In genomic region chr9:118736406-118736805, GRCh38 we compare ENCODE assay signal across 3 cellular contexts.
A peak's percentile ranks its signal among the peaks of the same experiment; 100 is the strongest.
TF ChIP-seq lines count a peak whose summit lies in the region.

No MANE protein-coding gene starts in this region.

TF ChIP-seq in A549, 52 proteins besides CTCF, POLR2A, EP300 and RAD21 (continued from another document):
- peak; percentile 90 for TF ChIP-seq ZFP36 (IDR thresholded peaks at IDR 0.05; ENCODE audit: borderline replicate concordance, partially characterized antibody)

TF ChIP-seq in GM23338, 12 proteins besides CTCF, POLR2A, EP300 and RAD21 (continued from another document):
- TF ChIP-seq, protein P1, sequence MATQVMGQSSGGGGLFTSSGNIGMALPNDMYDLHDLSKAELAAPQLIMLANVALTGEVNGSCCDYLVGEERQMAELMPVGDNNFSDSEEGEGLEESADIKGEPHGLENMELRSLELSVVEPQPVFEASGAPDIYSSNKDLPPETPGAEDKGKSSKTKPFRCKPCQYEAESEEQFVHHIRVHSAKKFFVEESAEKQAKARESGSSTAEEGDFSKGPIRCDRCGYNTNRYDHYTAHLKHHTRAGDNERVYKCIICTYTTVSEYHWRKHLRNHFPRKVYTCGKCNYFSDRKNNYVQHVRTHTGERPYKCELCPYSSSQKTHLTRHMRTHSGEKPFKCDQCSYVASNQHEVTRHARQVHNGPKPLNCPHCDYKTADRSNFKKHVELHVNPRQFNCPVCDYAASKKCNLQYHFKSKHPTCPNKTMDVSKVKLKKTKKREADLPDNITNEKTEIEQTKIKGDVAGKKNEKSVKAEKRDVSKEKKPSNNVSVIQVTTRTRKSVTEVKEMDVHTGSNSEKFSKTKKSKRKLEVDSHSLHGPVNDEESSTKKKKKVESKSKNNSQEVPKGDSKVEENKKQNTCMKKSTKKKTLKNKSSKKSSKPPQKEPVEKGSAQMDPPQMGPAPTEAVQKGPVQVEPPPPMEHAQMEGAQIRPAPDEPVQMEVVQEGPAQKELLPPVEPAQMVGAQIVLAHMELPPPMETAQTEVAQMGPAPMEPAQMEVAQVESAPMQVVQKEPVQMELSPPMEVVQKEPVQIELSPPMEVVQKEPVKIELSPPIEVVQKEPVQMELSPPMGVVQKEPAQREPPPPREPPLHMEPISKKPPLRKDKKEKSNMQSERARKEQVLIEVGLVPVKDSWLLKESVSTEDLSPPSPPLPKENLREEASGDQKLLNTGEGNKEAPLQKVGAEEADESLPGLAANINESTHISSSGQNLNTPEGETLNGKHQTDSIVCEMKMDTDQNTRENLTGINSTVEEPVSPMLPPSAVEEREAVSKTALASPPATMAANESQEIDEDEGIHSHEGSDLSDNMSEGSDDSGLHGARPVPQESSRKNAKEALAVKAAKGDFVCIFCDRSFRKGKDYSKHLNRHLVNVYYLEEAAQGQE (IDR thresholded peaks at IDR 0.05; ENCODE audit: unreplicated experiment): no peak
- TF ChIP-seq STAT1 (IDR thresholded peaks at IDR 0.05; ENCODE audit: unreplicated experiment) (no peak), ZNF114 (CRISPR knock-in tag; IDR thresholded peaks at IDR 0.05) (no peak), ZNF331 (CRISPR knock-in tag; IDR thresholded peaks at IDR 0.05; ENCODE audit: low read depth) (no peak), NANOG (IDR thresholded peaks at IDR 0.05; ENCODE audit: borderline replicate concordance) (no peak), ETS1 (IDR thresholded peaks at IDR 0.05) (no peak), CREB1 (CRISPR knock-in tag; IDR thresholded peaks at IDR 0.05; ENCODE audit: low read depth) (no peak), ZNF462 (CRISPR knock-in tag; IDR thresholded peaks at IDR 0.05) (no peak), EZH2phosphoT487 (IDR thresholded peaks at IDR 0.05; ENCODE audit: unreplicated experiment) (no peak), JUNB (IDR thresholded peaks at IDR 0.05; ENCODE audit: unreplicated experiment) (no peak), POLR2AphosphoS5 (IDR thresholded peaks at IDR 0.05; ENCODE audit: low read depth) (no peak)

TF ChIP-seq in K562, 482 proteins besides CTCF, POLR2A, EP300 and RAD21 (continued from another document):
- TF ChIP-seq, protein P2, sequence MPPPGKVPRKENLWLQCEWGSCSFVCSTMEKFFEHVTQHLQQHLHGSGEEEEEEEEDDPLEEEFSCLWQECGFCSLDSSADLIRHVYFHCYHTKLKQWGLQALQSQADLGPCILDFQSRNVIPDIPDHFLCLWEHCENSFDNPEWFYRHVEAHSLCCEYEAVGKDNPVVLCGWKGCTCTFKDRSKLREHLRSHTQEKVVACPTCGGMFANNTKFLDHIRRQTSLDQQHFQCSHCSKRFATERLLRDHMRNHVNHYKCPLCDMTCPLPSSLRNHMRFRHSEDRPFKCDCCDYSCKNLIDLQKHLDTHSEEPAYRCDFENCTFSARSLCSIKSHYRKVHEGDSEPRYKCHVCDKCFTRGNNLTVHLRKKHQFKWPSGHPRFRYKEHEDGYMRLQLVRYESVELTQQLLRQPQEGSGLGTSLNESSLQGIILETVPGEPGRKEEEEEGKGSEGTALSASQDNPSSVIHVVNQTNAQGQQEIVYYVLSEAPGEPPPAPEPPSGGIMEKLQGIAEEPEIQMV (tag; conservative IDR thresholded peaks at IDR 0.05; ENCODE audit: low read depth): no peak
TF ChIP-seq in K562: peak in this region for 1.
